In genomic region chr1:183655562-183656075, GRCh38 we compare ENCODE assay signal across 8 cellular contexts. TPM values are rescaled to one million over a fixed set of nuclear protein-coding genes. Genes with fewer than 3 reads are reported as not detected.
A peak's percentile ranks its signal among the peaks of the same experiment; 100 is the strongest.
DNase-seq lines count a peak whose midpoint lies in the region; ATAC-seq lines count a peak whose summit lies in the region.

No MANE protein-coding gene starts in this region.

- DNase-seq in SIG-M5 treated with dmso at 0.1 percent for 504 hours (lab: John Stamatoyannopoulos, UW; ENCODE audit: unreplicated experiment) (peak; percentile 82), SIG-M5 (lab: John Stamatoyannopoulos, UW) (no peak), NCI-H69 (lab: John Stamatoyannopoulos, UW) (peak; percentile 86), ecto neural progenitor cell (ENCODE audit: low spot score) (peak; percentile 75), lung microvascular endothelial cell (ENCODE audit: low read depth in 2 of 2) (peak; percentile 84 to 86)
- peak; percentile 66 to 75 for DNase-seq in activated CD4-positive, alpha-beta T cell treated with anti-CD3 and anti-CD28 coated beads, Interleukin-2, amount 50 U/mL, for 4 hours
- peak; percentile 49 for DNase-seq in stimulated activated CD8-positive, alpha-beta memory T cell treated with anti-CD3 and anti-CD28 coated beads, Interleukin-15, amount 100 ng/mL, for 24 hours (ENCODE audit: low read depth)

- peak; percentile 71 for ATAC-seq in HG03460 (IDR thresholded peaks at IDR 0.05; ENCODE audit: unreplicated experiment)

RNA-seq across cellular contexts. Expression of gene APOBEC4, which starts 2.5 kb away (rescaled TPM):
- total RNA-seq in lung microvascular endothelial cell, result not detected in 2 replicates

RNA-seq across cellular contexts. Expression of gene ARPC5, which starts 20.0 kb away (rescaled TPM):
- total RNA-seq in lung microvascular endothelial cell, result 85.6 and 144 TPM in 2 replicates
